18 cellular contexts compared by ENCODE assay signal in the genomic region with DNA sequence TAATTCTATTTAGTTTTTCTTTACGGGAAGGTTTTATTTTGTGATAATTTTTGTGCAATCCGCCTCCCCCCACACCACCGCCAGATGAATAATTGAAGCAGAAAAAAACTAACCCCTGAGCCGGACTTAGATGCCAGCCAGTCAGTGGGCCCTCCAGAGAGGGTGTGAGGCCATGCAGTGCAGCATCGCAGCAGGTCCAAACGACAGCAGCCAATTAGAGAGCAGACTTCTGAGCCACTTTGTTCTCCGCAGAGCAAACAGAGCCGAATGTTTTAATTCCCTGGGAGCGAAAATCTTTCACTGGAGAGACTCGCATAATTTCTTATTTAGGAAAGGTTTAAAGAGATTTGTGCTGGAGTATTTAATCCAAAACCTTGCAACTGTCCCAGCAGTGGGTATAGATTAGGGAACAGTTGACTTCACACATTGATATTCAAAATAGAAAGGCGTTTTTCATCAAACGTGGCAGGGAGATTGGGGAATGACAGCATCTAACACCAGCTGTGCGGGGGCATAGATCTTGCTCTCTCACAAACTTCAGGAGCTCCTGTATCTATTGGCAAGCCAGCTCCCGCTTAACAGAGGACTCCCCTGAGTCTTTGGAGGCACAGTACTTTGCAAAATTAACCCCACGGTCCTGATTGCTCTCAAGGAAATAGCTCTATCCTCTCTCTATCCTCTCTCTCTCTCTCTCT.
DNase-seq lines count a peak whose midpoint lies in the region; ATAC-seq and TF ChIP-seq lines count a peak whose summit lies in the region.
"Had no signal": no experiment of that assay in that cellular context is flagged by ENCODE, and none has a peak within 500 bp of the region (broad histone marks: within the 10 kb centered on the region; RNA-seq: fewer than 3 reads in every experiment).

No MANE protein-coding gene starts in this region.

- H2AK5ac ChIP-seq in IMR-90 (ENCODE audit: low read depth, low read length) = no peak overlapping the region

- no peak for TF ChIP-seq POLR2A in IMR-90 (IDR thresholded peaks at IDR 0.05; ENCODE audit: low read depth, low read length)

- CTCF ChIA-PET in IMR-90 (lab: Yijun Ruan, JAX) = no interaction called here

- dilution Hi-C loops in IMR-90 (cut with HindIII; ENCODE audit: low sequenced_read_pairs, unreplicated experiment) = no loop called here

- H4K20me1 ChIP-seq in IMR-90 (ENCODE audit: insufficient read depth, low read length) = no peaks in the 10 kb centered on the region

- no peaks in the 10 kb centered on the region for H3K27me3 Mint-ChIP-seq in osteocyte (ENCODE audit: unreplicated experiment)
- peaks cover 3% of the 10 kb centered on the region for H3K27me3 Mint-ChIP-seq in activated CD4-positive, alpha-beta T cell treated with anti-CD3 and anti-CD28 coated beads, Interleukin-2, amount 10 ng/mL, durations not matched to agents 24 days and 14 days
- H3K27me3 Mint-ChIP-seq: activated naive CD8-positive, alpha-beta T cell treated with anti-CD3 and anti-CD28 coated beads, Interleukin-2, amount 10 ng/mL, durations not matched to agents 7 days and 5 days had no signal

- no peak overlapping the region for H4K8ac ChIP-seq in IMR-90 (ENCODE audit: low read depth in 2 of 2, low read length in 2 of 2)

- H3K36me3 ChIP-seq in IMR-90 (ENCODE audit: control insufficient read depth, insufficient read depth, low read length) = no peaks in the 10 kb centered on the region
- H3K36me3 ChIP-seq: BE2C, left ventricle myocardium inferior, SJSA1 had no signal

- no peak overlapping the region for H2BK15ac ChIP-seq in IMR-90 (ENCODE audit: low read depth, low read length)

- intact Hi-C loops in IMR-90 (cut with micrococcal nuclease) = no loop called here
- intact Hi-C loops in dorsolateral prefrontal cortex (cut with DNase I) = no loop called here
- intact Hi-C loops in activated CD4-positive, alpha-beta T cell treated with anti-CD3 and anti-CD28 coated beads, Interleukin-2, amount 10 ng/mL, durations not matched to agents 24 days and 14 days (cut with micrococcal nuclease) = no loop called here

- H4K91ac ChIP-seq in IMR-90 (ENCODE audit: insufficient read depth, low read depth, low read length) = no peak overlapping the region

- H3K4me1 Mint-ChIP-seq in osteocyte (ENCODE audit: unreplicated experiment) = peaks cover 14% of the 10 kb centered on the region
- no peaks in the 10 kb centered on the region for H3K4me1 Mint-ChIP-seq in activated CD4-positive, alpha-beta T cell treated with anti-CD3 and anti-CD28 coated beads, Interleukin-2, amount 10 ng/mL, durations not matched to agents 24 days and 14 days
- H3K4me1 Mint-ChIP-seq: activated naive CD8-positive, alpha-beta T cell treated with anti-CD3 and anti-CD28 coated beads, Interleukin-2, amount 10 ng/mL, durations not matched to agents 7 days and 5 days; natural killer cell had no signal

- no peak overlapping the region for H3K14ac ChIP-seq in IMR-90 (replicated peaks; ENCODE audit: low read depth, low read length)

- no peak for TF ChIP-seq RAD21 in IMR-90 (IDR thresholded peaks at IDR 0.05; ENCODE audit: low read length)

- no peak overlapping the region; the same call in 1 of the 2 replicates for H3K4me2 ChIP-seq in IMR-90 (ENCODE audit: low read depth, low read length)

- H3K4ac ChIP-seq in IMR-90 (ENCODE audit: low read depth, low read length) = no peak overlapping the region

- 10% methylated on average over 3 of the region's 15 CpGs; no CpG with 5 or more reads in 1 of the 2 experiments for WGBS in IMR-90 (ENCODE audit: extremely low coverage in 2 of 2, insufficient read length in 1 of 2), 2 experiments

- ATAC-seq in IMR-90 (ENCODE audit: low read depth) = peak; percentile 11; the same call in 1 of the 2 replicates
- ATAC-seq in GM19324 (IDR thresholded peaks at IDR 0.05; ENCODE audit: low FRiP score, unreplicated experiment) = no peak
- ATAC-seq in stimulated activated naive CD8-positive, alpha-beta T cell treated with anti-CD3 and anti-CD28 coated beads, Interleukin-15, Interleukin-2, amounts not matched to agents 100 U/mL and 50 U/mL, for 24 hours = no peak
- ATAC-seq in HG02571 (IDR thresholded peaks at IDR 0.05; ENCODE audit: unreplicated experiment) = no peak
- ATAC-seq: natural killer cell had no signal

- H3K4me3 ChIP-seq in IMR-90 (ENCODE audit: insufficient read depth, low read depth, low read length) (no peak overlapping the region), dorsolateral prefrontal cortex (peak overlapping the region in 45 of 59 donors; percentile 0 to 49 (median 25))
- H3K4me3 ChIP-seq: left ventricle myocardium inferior, SJSA1 had no signal

- H3K9ac ChIP-seq in IMR-90 (ENCODE audit: low read depth, low read length) = no peak overlapping the region

- H3K9me3 Mint-ChIP-seq in osteocyte (ENCODE audit: unreplicated experiment) = no peaks in the 10 kb centered on the region
- no peaks in the 10 kb centered on the region for H3K9me3 Mint-ChIP-seq in activated CD4-positive, alpha-beta T cell treated with anti-CD3 and anti-CD28 coated beads, Interleukin-2, amount 10 ng/mL, durations not matched to agents 24 days and 14 days
- H3K9me3 Mint-ChIP-seq: activated T-cell treated with anti-CD3 and anti-CD28 coated beads, Interleukin-2, amount 50 U/mL, for 24 hours had no signal

- no peak overlapping the region for H2BK120ac ChIP-seq in IMR-90 (ENCODE audit: low read depth, low read length)

- H3K36me3 Mint-ChIP-seq in osteocyte (ENCODE audit: unreplicated experiment) = no peaks in the 10 kb centered on the region
- H3K36me3 Mint-ChIP-seq in activated CD4-positive, alpha-beta T cell treated with anti-CD3 and anti-CD28 coated beads, Interleukin-2, amount 10 ng/mL, durations not matched to agents 24 days and 14 days (ENCODE audit: low read depth) = no peaks in the 10 kb centered on the region
- H3K36me3 Mint-ChIP-seq: activated naive CD8-positive, alpha-beta T cell treated with anti-CD3 and anti-CD28 coated beads, Interleukin-2, amount 10 ng/mL, durations not matched to agents 7 days and 5 days; natural killer cell had no signal

- POLR2A ChIA-PET in IMR-90 (lab: Charles Lee; ENCODE audit: unreplicated experiment) = no interaction called here

- in situ Hi-C loops in IMR-90 (cut with MboI; ENCODE audit: low sequenced_read_pairs) = no loop called here

- H2BK20ac ChIP-seq in IMR-90 (ENCODE audit: low read depth, low read length) = no peak overlapping the region

- peak overlapping the region; percentile 41 for H3K27ac Mint-ChIP-seq in osteocyte (ENCODE audit: unreplicated experiment)
- H3K27ac Mint-ChIP-seq in activated CD4-positive, alpha-beta T cell treated with anti-CD3 and anti-CD28 coated beads, Interleukin-2, amount 10 ng/mL, durations not matched to agents 24 days and 14 days = no peak overlapping the region
- H3K27ac Mint-ChIP-seq: activated naive CD8-positive, alpha-beta T cell treated with anti-CD3 and anti-CD28 coated beads, Interleukin-2, amount 10 ng/mL, durations not matched to agents 7 days and 5 days; activated T-cell treated with anti-CD3 and anti-CD28 coated beads, Interleukin-2, amount 50 U/mL, for 24 hours; natural killer cell had no signal

- no peak overlapping the region for H3K56ac ChIP-seq in IMR-90 (ENCODE audit: extremely low read depth, insufficient read depth, low read length)

- TF ChIP-seq CTCF in IMR-90 (conservative IDR thresholded peaks at IDR 0.05; ENCODE audit: low read depth, low read length) = no peak
- no peak for TF ChIP-seq CTCF in dorsolateral prefrontal cortex (IDR thresholded peaks at IDR 0.05 in 54 of 56, conservative IDR thresholded peaks at IDR 0.05 in 2 of 56; ENCODE audit: low read depth in 1 of 56, partially characterized antibody in 56 of 56)
- no peak for TF ChIP-seq CTCF in osteocyte (IDR thresholded peaks at IDR 0.05)

- H2BK5ac ChIP-seq in IMR-90 (ENCODE audit: low read depth, low read length, poor library complexity, severe bottlenecking) = no peak overlapping the region

- no peak overlapping the region for H3K18ac ChIP-seq in IMR-90 (ENCODE audit: low read depth, low read length)

- DNase-seq in IMR-90 = no peak
- DNase-seq in NCI-H2227 treated with DMSO at 0.1 percent for 48 hours (lab: John Stamatoyannopoulos, UW) = peak; percentile 16
- DNase-seq in dorsolateral prefrontal cortex = no peak
- no peak for DNase-seq in osteocyte (ENCODE audit: extremely low spot score, unreplicated experiment)
- DNase-seq in activated CD4-positive, alpha-beta T cell treated with anti-CD3 and anti-CD28 coated beads, Interleukin-2, amount 10 ng/mL, durations not matched to agents 24 days and 14 days = no peak
- no peak for DNase-seq in stimulated activated naive CD8-positive, alpha-beta T cell treated with anti-CD3 and anti-CD28 coated beads, Interleukin-15, Interleukin-2, amounts not matched to agents 100 U/mL and 50 U/mL, for 24 hours
- DNase-seq: activated CD4-positive, alpha-beta T cell treated with anti-CD3 and anti-CD28 coated beads for 48 hours; activated naive CD8-positive, alpha-beta T cell treated with anti-CD3 and anti-CD28 coated beads, Interleukin-2, amount 10 ng/mL, durations not matched to agents 7 days and 5 days; activated T-cell treated with anti-CD3 and anti-CD28 coated beads, Interleukin-2, amount 50 U/mL, for 24 hours; BE2C; left ventricle myocardium inferior; natural killer cell; NCI-H1694; stimulated activated CD4-positive, alpha-beta T cell treated with anti-CD3 and anti-CD28 coated beads, Interleukin-4, amount 100 ng/mL, for 1 hour; stimulated activated CD8-positive, alpha-beta memory T cell treated with anti-CD3 and anti-CD28 coated beads, Interleukin-4, amount 100 ng/mL, for 48 hours had no signal

- no TSS peak for BruUV-seq in IMR-90 (replicated peaks; lab: Mats Ljungman, UMichigan)

- no peaks in the 10 kb centered on the region for H3K79me1 ChIP-seq in IMR-90 (ENCODE audit: low read depth in 1 of 2, low read length in 2 of 2)

- no peak overlapping the region for H2AK9ac ChIP-seq in IMR-90 (replicated peaks; ENCODE audit: low read depth, low read length, poor library complexity)

- H3K27ac ChIP-seq in IMR-90 (ENCODE audit: insufficient read depth, low read length) (no peak overlapping the region), dorsolateral prefrontal cortex (no peak overlapping the region)
- H3K27ac ChIP-seq: left ventricle myocardium inferior, SJSA1 had no signal

- H2AFZ ChIP-seq in IMR-90 (replicated peaks; ENCODE audit: low read length, poor library complexity) = no peak overlapping the region

- peaks cover 2% of the 10 kb centered on the region; the same call in 1 of the 2 replicates for H3K4me1 ChIP-seq in IMR-90 (ENCODE audit: control insufficient read depth, insufficient read depth, low read length)
- H3K4me1 ChIP-seq: BE2C, left ventricle myocardium inferior had no signal

- H3K23ac ChIP-seq in IMR-90 (ENCODE audit: low read depth, low read length) = no peak overlapping the region

- no peaks in the 10 kb centered on the region for H3K9me3 ChIP-seq in IMR-90 (ENCODE audit: control insufficient read depth, insufficient read depth, low read length)
- H3K9me3 ChIP-seq: BE2C, left ventricle myocardium inferior, SJSA1 had no signal

- no peaks in the 10 kb centered on the region for H3K27me3 ChIP-seq in IMR-90 (ENCODE audit: control insufficient read depth, insufficient read depth, low read length)
- H3K27me3 ChIP-seq in dorsolateral prefrontal cortex = no peaks in the 10 kb centered on the region
- H3K27me3 ChIP-seq: BE2C, SJSA1 had no signal

- no peaks in the 10 kb centered on the region; the same call in 1 of the 2 replicates for H3K9me1 ChIP-seq in IMR-90 (ENCODE audit: insufficient read depth, low read length)

- no peak overlapping the region for H4K5ac ChIP-seq in IMR-90 (ENCODE audit: low read depth, low read length)

- no peak overlapping the region for H3K4me3 Mint-ChIP-seq in osteocyte (ENCODE audit: unreplicated experiment)
- H3K4me3 Mint-ChIP-seq in activated CD4-positive, alpha-beta T cell treated with anti-CD3 and anti-CD28 coated beads, Interleukin-2, amount 10 ng/mL, durations not matched to agents 24 days and 14 days = no peak overlapping the region
- H3K4me3 Mint-ChIP-seq: activated naive CD8-positive, alpha-beta T cell treated with anti-CD3 and anti-CD28 coated beads, Interleukin-2, amount 10 ng/mL, durations not matched to agents 7 days and 5 days; activated T-cell treated with anti-CD3 and anti-CD28 coated beads, Interleukin-2, amount 50 U/mL, for 24 hours; natural killer cell had no signal
